Comparison of ENCODE assay signal across 31 cellular contexts in genomic region chr3:29100292-29100691, GRCh38.
"Had no signal": no experiment of that assay in that cellular context is flagged by ENCODE, and none has a peak within 500 bp of the region (broad histone marks: within the 10 kb centered on the region; RNA-seq: fewer than 3 reads in every experiment).

No MANE protein-coding gene starts in this region.

- H3K4me3 Mint-ChIP-seq: activated CD4-positive, alpha-beta memory T cell treated with anti-CD3 and anti-CD28 coated beads, Interleukin-2, amount 10 ng/mL, durations not matched to agents 7 days and 5 days; activated CD4-positive, alpha-beta T cell treated with anti-CD3 and anti-CD28 coated beads, Interleukin-2, amount 10 ng/mL, durations not matched to agents 7 days and 5 days; activated T-cell treated with anti-CD3 and anti-CD28 coated beads, Interleukin-2, amount 50 U/mL, for 4 hours; activated T-helper 17 cell treated with anti-CD3 and anti-CD28 coated beads, Interleukin-2, amount 50 U/mL, for 72 hours; mesothelial cell of epicardium; naive B cell; nephron progenitor cell; stimulated activated naive B cell treated with anti-CD40 and anti-IgM and Interleukin-4, amounts not matched to agents 10 μg/mL and 1 μg/mL and 100 μg/mL, for 72 hours had no signal

- H3K4me3 ChIP-seq: coronary artery, dorsolateral prefrontal cortex, gastroesophageal sphincter, ovary, prostate gland, sigmoid colon, smooth muscle cell, tibial nerve had no signal

- FAIRE-seq: keratinocyte, TTC549 had no signal

- DNase-seq: activated CD4-positive, alpha-beta memory T cell treated with anti-CD3 and anti-CD28 coated beads, Interleukin-2, amount 10 ng/mL, durations not matched to agents 7 days and 5 days; activated CD4-positive, alpha-beta T cell treated with anti-CD3 and anti-CD28 coated beads, Interleukin-2, amount 10 ng/mL, durations not matched to agents 7 days and 5 days; activated CD4-positive, CD25-positive, alpha-beta regulatory T cell treated with anti-CD3 and anti-CD28 coated beads, Interleukin-2, amount 50 U/mL, for 72 hours; activated gamma-delta T cell treated with Interleukin-2 at 50 U/mL for 16 hours; activated T-cell treated with anti-CD3 and anti-CD28 coated beads, Interleukin-2, amount 50 U/mL, for 4 hours; cerebellar nuclear complex; dorsolateral prefrontal cortex; effector memory CD4-positive, alpha-beta T cell; erythroblast; hippocampal formation; left cardiac atrium; mammary epithelial cell; naive B cell; nephron progenitor cell; ovary; retina; sigmoid colon; stimulated activated CD4-positive, alpha-beta T cell treated with anti-CD3 and anti-CD28 coated beads, Interleukin-1b, Interleukin-23, amount 100 ng/mL, for 48 hours; stimulated activated CD4-positive, alpha-beta T cell treated with anti-CD3 and anti-CD28 coated beads, Interleukin-4, amount 100 ng/mL, for 4 hours; stimulated activated naive B cell treated with anti-CD40 and anti-IgM and Interleukin-4, amounts not matched to agents 10 μg/mL and 1 μg/mL and 100 μg/mL, for 72 hours had no signal

- H3K4me1 Mint-ChIP-seq: activated CD4-positive, alpha-beta memory T cell treated with anti-CD3 and anti-CD28 coated beads, Interleukin-2, amount 10 ng/mL, durations not matched to agents 7 days and 5 days; activated CD4-positive, alpha-beta T cell treated with anti-CD3 and anti-CD28 coated beads, Interleukin-2, amount 10 ng/mL, durations not matched to agents 7 days and 5 days; activated T-helper 17 cell treated with anti-CD3 and anti-CD28 coated beads, Interleukin-2, amount 50 U/mL, for 72 hours; naive B cell; stimulated activated naive B cell treated with anti-CD40 and anti-IgM and Interleukin-4, amounts not matched to agents 10 μg/mL and 1 μg/mL and 100 μg/mL, for 72 hours had no signal

- H3K36me3 ChIP-seq: gastroesophageal sphincter, neutrophil, ovary, prostate gland, sigmoid colon, tibial nerve had no signal

- H3K27me3 ChIP-seq: dorsolateral prefrontal cortex, gastroesophageal sphincter, neutrophil, ovary, sigmoid colon, tibial nerve had no signal

- H3K27ac Mint-ChIP-seq: activated CD4-positive, alpha-beta memory T cell treated with anti-CD3 and anti-CD28 coated beads, Interleukin-2, amount 10 ng/mL, durations not matched to agents 7 days and 5 days; activated CD4-positive, alpha-beta T cell treated with anti-CD3 and anti-CD28 coated beads, Interleukin-2, amount 10 ng/mL, durations not matched to agents 7 days and 5 days; activated naive CD4-positive, alpha-beta T cell treated with anti-CD3 and anti-CD28 coated beads, Interleukin-2, amount 50 U/mL, for 72 hours; activated T-helper 17 cell treated with anti-CD3 and anti-CD28 coated beads, Interleukin-2, amount 50 U/mL, for 72 hours; mesothelial cell of epicardium; naive B cell; nephron progenitor cell; stimulated activated naive B cell treated with anti-CD40 and anti-IgM and Interleukin-4, amounts not matched to agents 10 μg/mL and 1 μg/mL and 100 μg/mL, for 72 hours had no signal

- H3K27ac ChIP-seq: coronary artery, dorsolateral prefrontal cortex, gastroesophageal sphincter, neutrophil, ovary, prostate gland, sigmoid colon, tibial nerve had no signal

- H3K27me3 Mint-ChIP-seq: activated CD4-positive, alpha-beta memory T cell treated with anti-CD3 and anti-CD28 coated beads, Interleukin-2, amount 10 ng/mL, durations not matched to agents 7 days and 5 days; activated CD4-positive, alpha-beta T cell treated with anti-CD3 and anti-CD28 coated beads, Interleukin-2, amount 10 ng/mL, durations not matched to agents 7 days and 5 days; activated T-helper 17 cell treated with anti-CD3 and anti-CD28 coated beads, Interleukin-2, amount 50 U/mL, for 72 hours; naive B cell; stimulated activated naive B cell treated with anti-CD40 and anti-IgM and Interleukin-4, amounts not matched to agents 10 μg/mL and 1 μg/mL and 100 μg/mL, for 72 hours had no signal

- ATAC-seq: activated naive CD4-positive, alpha-beta T cell treated with anti-CD3 and anti-CD28 coated beads, Interleukin-2, amount 50 U/mL, for 72 hours; activated T-cell treated with anti-CD3 and anti-CD28 coated beads, Interleukin-2, amount 50 U/mL, for 4 hours; activated T-helper 17 cell treated with anti-CD3 and anti-CD28 coated beads, Interleukin-2, amount 50 U/mL, for 72 hours; gastroesophageal sphincter; left cardiac atrium; stimulated activated naive B cell treated with anti-CD40 and anti-IgM and Interleukin-4, amounts not matched to agents 10 μg/mL and 1 μg/mL and 100 μg/mL, for 72 hours had no signal

- H3K4me1 ChIP-seq: gastroesophageal sphincter, prostate gland, sigmoid colon, tibial nerve had no signal

- H3K4me2 ChIP-seq: smooth muscle cell had no signal

- H3K9me3 ChIP-seq: neutrophil, ovary, prostate gland, sigmoid colon had no signal
